26 cellular contexts compared by ENCODE assay signal in genomic region chr16:66099261-66099660, GRCh38.
"Had no signal": no experiment of that assay in that cellular context is flagged by ENCODE, and none has a peak within 500 bp of the region (broad histone marks: within the 10 kb centered on the region; RNA-seq: fewer than 3 reads in every experiment).

No MANE protein-coding gene starts in this region.

- H3K4me3 ChIP-seq: ascending aorta, cardiac muscle cell, gastrocnemius medialis, hepatocyte, ovary, prostate gland, sigmoid colon, thyroid gland, upper lobe of left lung had no signal

- H3K36me3 ChIP-seq: ascending aorta, cardiac muscle cell, gastrocnemius medialis, ovary, prostate gland, sigmoid colon, thyroid gland, upper lobe of left lung had no signal

- H3K9me3 ChIP-seq: ascending aorta, gastrocnemius medialis, ovary, prostate gland, sigmoid colon, thyroid gland, upper lobe of left lung had no signal

- H3K4me1 ChIP-seq: ascending aorta, gastrocnemius medialis, prostate gland, thyroid gland, upper lobe of left lung had no signal

- H3K79me2 ChIP-seq: hepatocyte had no signal

- H2AFZ ChIP-seq: hepatocyte had no signal

- H3K27me3 ChIP-seq: ascending aorta, cardiac muscle cell, gastrocnemius medialis, hepatocyte, ovary, sigmoid colon, thyroid gland, upper lobe of left lung had no signal

- H3K4me2 ChIP-seq: hepatocyte had no signal

- H3K27ac ChIP-seq: ascending aorta, cardiac muscle cell, gastrocnemius medialis, hepatocyte, ovary, prostate gland, sigmoid colon, thyroid gland, upper lobe of left lung, VCaP had no signal

- DNase-seq: activated CD4-positive, alpha-beta T cell treated with anti-CD3 and anti-CD28 coated beads for 48 hours; activated CD4-positive, alpha-beta T cell treated with anti-CD3 and anti-CD28 coated beads, Interleukin-2, amount 50 U/mL, for 48 hours; activated CD8-positive, alpha-beta memory T cell treated with anti-CD3 and anti-CD28 coated beads for 24 hours; activated effector memory CD4-positive, alpha-beta T cell treated with anti-CD3 and anti-CD28 coated beads, Interleukin-2, amount 50 U/mL, for 16 hours; activated naive CD4-positive, alpha-beta T cell treated with anti-CD3 and anti-CD28 coated beads for 36 hours; activated naive CD8-positive, alpha-beta T cell treated with anti-CD3 and anti-CD28 coated beads for 36 hours; activated T-cell treated with anti-CD3 and anti-CD28 coated beads, Interleukin-2, amount 50 U/mL, for 1 hour; effector CD8-positive, alpha-beta T cell; gastrocnemius medialis; left cardiac atrium; left ventricle myocardium superior; naive B cell; ovary; sigmoid colon; small intestine; stimulated activated CD4-positive, alpha-beta T cell treated with anti-CD3 and anti-CD28 coated beads, Interleukin-4, amount 100 ng/mL, for 4 hours; stimulated activated CD8-positive, alpha-beta memory T cell treated with anti-CD3 and anti-CD28 coated beads, Interleukin-4, amount 100 ng/mL, for 48 hours; stimulated activated naive CD8-positive, alpha-beta T cell treated with anti-CD3 and anti-CD28 coated beads, Interleukin-15, amount 100 ng/mL, for 72 hours; T-helper 9 cell; thyroid gland; upper lobe of left lung had no signal
